Comparison of ENCODE assay signal across 8 cellular contexts in genomic region chr2:86720541-86721320, GRCh38. TPM values are rescaled to one million over a fixed set of nuclear protein-coding genes. Genes with fewer than 3 reads are reported as not detected.
DNase-seq lines count a peak whose midpoint lies in the region; ATAC-seq and TF ChIP-seq lines count a peak whose summit lies in the region.
"Not testable (repeated sequence)": the region's sequence is repeated elsewhere in the genome, so short reads cannot be mapped to it uniquely, and the experiment has no call there.

No MANE protein-coding gene starts in this region.

- H2AFZ ChIP-seq in neural progenitor cell (replicated peaks): not testable (repeated sequence)

- not testable (repeated sequence) for H3K27ac ChIP-seq in HUES6 (ENCODE audit: low read depth, low read length)
- H3K27ac ChIP-seq in neural progenitor cell: peak overlapping the region; percentile 94

- peaks cover 19% of the 10 kb centered on the region for H3K79me2 ChIP-seq in neural progenitor cell (ENCODE audit: low read depth)

- H3K9me3 Mint-ChIP-seq in activated naive CD8-positive, alpha-beta T cell treated with anti-CD3 and anti-CD28 coated beads, Interleukin-2, amount 50 U/mL, for 24 hours; glutamatergic neuron (ENCODE audit: unreplicated experiment); neural progenitor cell; stimulated activated effector memory CD8-positive, alpha-beta T cell treated with anti-CD3 and anti-CD28 coated beads, Interleukin-12 subunit alpha, Interleukin-12 subunit beta, amount 100 ng/mL, for 72 hours: not testable (repeated sequence)

- not testable (repeated sequence) for H3K27me3 Mint-ChIP-seq in activated naive CD8-positive, alpha-beta T cell treated with anti-CD3 and anti-CD28 coated beads, Interleukin-2, amount 50 U/mL, for 24 hours; glutamatergic neuron (ENCODE audit: unreplicated experiment); neural progenitor cell (ENCODE audit: insufficient read depth, low read depth)

- peak overlapping the region; percentile 86 for H3K4me2 ChIP-seq in neural progenitor cell

- not testable (repeated sequence) for H3K9me3 ChIP-seq in HUES6 (ENCODE audit: control insufficient read depth, insufficient read depth, low read depth, low read length); neural progenitor cell (ENCODE audit: low read depth)

- not testable (repeated sequence) for H3K27me3 ChIP-seq in HUES6 (ENCODE audit: control insufficient read depth, insufficient read depth, low read length); neural progenitor cell

- not testable (repeated sequence) for H3K36me3 Mint-ChIP-seq in activated naive CD8-positive, alpha-beta T cell treated with anti-CD3 and anti-CD28 coated beads, Interleukin-2, amount 50 U/mL, for 24 hours (ENCODE audit: low read depth); glutamatergic neuron (ENCODE audit: unreplicated experiment); neural progenitor cell; stimulated activated effector memory CD8-positive, alpha-beta T cell treated with anti-CD3 and anti-CD28 coated beads, Interleukin-12 subunit alpha, Interleukin-12 subunit beta, amount 100 ng/mL, for 72 hours

- not testable (repeated sequence) for H3K36me3 ChIP-seq in HUES6 (ENCODE audit: control insufficient read depth, insufficient read depth, low read length); neural progenitor cell

- not testable (repeated sequence) for H3K4me1 ChIP-seq in HUES6 (ENCODE audit: control insufficient read depth, insufficient read depth, low read length); neural progenitor cell

- H3K9ac ChIP-seq in HUES6 (ENCODE audit: low read length): peak overlapping the region; percentile 83
- H3K9ac ChIP-seq in neural progenitor cell: peak overlapping the region; percentile 64

- peak; percentile 52 for DNase-seq in DMS 273 (lab: John Stamatoyannopoulos, UW; ENCODE audit: unreplicated experiment)
- DNase-seq in T-helper 22 cell (ENCODE audit: low read depth): peak; percentile 43
- peak; percentile 60 for DNase-seq in activated naive CD8-positive, alpha-beta T cell treated with anti-CD3 and anti-CD28 coated beads, Interleukin-2, amount 50 U/mL, for 24 hours
- DNase-seq in glutamatergic neuron: peak; percentile 51
- DNase-seq in neural progenitor cell (ENCODE audit: low spot score): peak; percentile 60
- DNase-seq in stimulated activated effector memory CD8-positive, alpha-beta T cell treated with anti-CD3 and anti-CD28 coated beads, Interleukin-12 subunit alpha, Interleukin-12 subunit beta, amount 100 ng/mL, for 72 hours (ENCODE audit: low spot score in 2 of 2): peak; percentile 37 to 73

- not testable (repeated sequence) for TF ChIP-seq CTCF in glutamatergic neuron (IDR thresholded peaks at IDR 0.05; ENCODE audit: partially characterized antibody, unreplicated experiment); neural progenitor cell (IDR thresholded peaks at IDR 0.05)

- H3K4me3 ChIP-seq in HUES6 (ENCODE audit: low read depth, low read length) (peak overlapping the region; percentile 74), neural progenitor cell (peak overlapping the region; percentile 80)

- H3K4me3 Mint-ChIP-seq in activated naive CD8-positive, alpha-beta T cell treated with anti-CD3 and anti-CD28 coated beads, Interleukin-2, amount 50 U/mL, for 24 hours: peak overlapping the region; percentile 84
- H3K4me3 Mint-ChIP-seq in glutamatergic neuron (ENCODE audit: unreplicated experiment): peak overlapping the region; percentile 86
- peak overlapping the region; percentile 84 for H3K4me3 Mint-ChIP-seq in neural progenitor cell
- H3K4me3 Mint-ChIP-seq in stimulated activated effector memory CD8-positive, alpha-beta T cell treated with anti-CD3 and anti-CD28 coated beads, Interleukin-12 subunit alpha, Interleukin-12 subunit beta, amount 100 ng/mL, for 72 hours: peak overlapping the region; percentile 73

- H3F3A ChIP-seq in neural progenitor cell (ENCODE audit: low read depth): not testable (repeated sequence)

- H3K27ac Mint-ChIP-seq in activated naive CD8-positive, alpha-beta T cell treated with anti-CD3 and anti-CD28 coated beads, Interleukin-2, amount 50 U/mL, for 24 hours: peak overlapping the region; percentile 72
- H3K27ac Mint-ChIP-seq in glutamatergic neuron (ENCODE audit: unreplicated experiment); neural progenitor cell: not testable (repeated sequence)
- H3K27ac Mint-ChIP-seq in stimulated activated effector memory CD8-positive, alpha-beta T cell treated with anti-CD3 and anti-CD28 coated beads, Interleukin-12 subunit alpha, Interleukin-12 subunit beta, amount 100 ng/mL, for 72 hours: peak overlapping the region; percentile 64

- H4K20me1 ChIP-seq in neural progenitor cell (ENCODE audit: low read depth): not testable (repeated sequence)

- H3K4me1 Mint-ChIP-seq in activated naive CD8-positive, alpha-beta T cell treated with anti-CD3 and anti-CD28 coated beads, Interleukin-2, amount 50 U/mL, for 24 hours; glutamatergic neuron (ENCODE audit: low read depth, unreplicated experiment); neural progenitor cell; stimulated activated effector memory CD8-positive, alpha-beta T cell treated with anti-CD3 and anti-CD28 coated beads, Interleukin-12 subunit alpha, Interleukin-12 subunit beta, amount 100 ng/mL, for 72 hours: not testable (repeated sequence)

- ATAC-seq in GM21723 (IDR thresholded peaks at IDR 0.05; ENCODE audit: unreplicated experiment): peak; percentile 32
- ATAC-seq in activated naive CD8-positive, alpha-beta T cell treated with anti-CD3 and anti-CD28 coated beads, Interleukin-2, amount 50 U/mL, for 24 hours: peak; percentile 25
- ATAC-seq in stimulated activated effector memory CD8-positive, alpha-beta T cell treated with anti-CD3 and anti-CD28 coated beads, Interleukin-12 subunit alpha, Interleukin-12 subunit beta, amount 100 ng/mL, for 72 hours: peak; percentile 64

RNA-seq across cellular contexts. Expression of gene RMND5A, which starts 0.6 kb away (rescaled TPM):
- total RNA-seq in glutamatergic neuron (ENCODE audit: unreplicated experiment): 38.8 TPM
- 74.5 and 107 TPM in 2 replicates for total RNA-seq in neural progenitor cell (ENCODE audit: low replicate concordance)
